13 cellular contexts compared by ENCODE assay signal in the genomic region with DNA sequence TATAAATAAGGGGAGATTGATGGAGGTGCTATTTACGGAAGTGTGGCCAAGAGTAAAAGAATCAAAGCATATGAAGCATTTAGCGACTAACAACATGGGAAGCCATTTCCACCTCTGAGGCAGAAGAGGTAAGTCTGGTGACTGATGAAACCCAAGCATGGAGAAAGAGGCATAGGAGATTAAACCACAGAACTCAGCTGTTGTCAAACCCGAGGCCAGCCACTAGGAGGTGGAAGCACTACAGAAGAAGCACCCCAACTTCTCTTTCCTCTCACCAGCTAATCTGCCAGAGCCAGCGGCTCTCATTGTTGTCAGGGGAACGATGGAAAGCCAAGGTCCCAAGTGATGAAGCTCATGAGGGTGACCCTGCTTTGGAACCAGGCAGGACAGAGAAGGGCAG. TPM values are rescaled to one million over a fixed set of nuclear protein-coding genes. Genes with fewer than 3 reads are reported as not detected.
DNase-seq lines count a peak whose midpoint lies in the region; ATAC-seq and TF ChIP-seq lines count a peak whose summit lies in the region.
"Had no signal": no experiment of that assay in that cellular context is flagged by ENCODE, and none has a peak within 500 bp of the region (broad histone marks: within the 10 kb centered on the region; RNA-seq: fewer than 3 reads in every experiment).

No MANE protein-coding gene starts in this region.

- peak; percentile 16 for TF ChIP-seq CTCF in chondrocyte (IDR thresholded peaks at IDR 0.05)
- TF ChIP-seq CTCF in vagina (IDR thresholded peaks at IDR 0.05), result no peak

- H3K27ac ChIP-seq in vagina, result no peak overlapping the region
- H3K27ac ChIP-seq: thoracic aorta had no signal

- ATAC-seq in GM21381 (IDR thresholded peaks at IDR 0.05; ENCODE audit: unreplicated experiment), result no peak
- no peak for ATAC-seq in HG03432 (IDR thresholded peaks at IDR 0.05; ENCODE audit: unreplicated experiment)
- ATAC-seq: left cardiac atrium had no signal

- no peaks in the 10 kb centered on the region for H3K9me3 ChIP-seq in vagina
- H3K9me3 ChIP-seq: thoracic aorta had no signal

- no peak overlapping the region for H3K27ac Mint-ChIP-seq in chondrocyte (ENCODE audit: unreplicated experiment)

- H3K9me3 Mint-ChIP-seq in chondrocyte (ENCODE audit: low read depth), result no peaks in the 10 kb centered on the region

- TF ChIP-seq POLR2A in vagina (IDR thresholded peaks at IDR 0.05), result no peak

- no peaks in the 10 kb centered on the region for H3K4me1 Mint-ChIP-seq in chondrocyte (ENCODE audit: low read depth)

- H3K36me3 Mint-ChIP-seq in chondrocyte (ENCODE audit: low read depth), result no peaks in the 10 kb centered on the region

- no peak overlapping the region for H3K4me3 ChIP-seq in vagina
- H3K4me3 ChIP-seq: thoracic aorta had no signal

- H3K36me3 ChIP-seq in vagina, result no peaks in the 10 kb centered on the region
- H3K36me3 ChIP-seq: thoracic aorta had no signal

- H3K27me3 Mint-ChIP-seq in chondrocyte (ENCODE audit: low read depth), result peaks cover 4% of the 10 kb centered on the region

- DNase-seq in SIG-M5 treated with dmso at 0.1 percent for 504 hours (lab: John Stamatoyannopoulos, UW; ENCODE audit: unreplicated experiment), result peak; percentile 1
- DNase-seq in SIG-M5 (lab: John Stamatoyannopoulos, UW), result no peak
- DNase-seq in NCI-H146 treated with DMSO at 0.1 percent for 48 hours (lab: John Stamatoyannopoulos, UW; ENCODE audit: unreplicated experiment), result peak; percentile 21
- no peak for DNase-seq in chondrocyte (ENCODE audit: low spot score)
- no peak for DNase-seq in NCI-H510A (lab: John Stamatoyannopoulos, UW)
- DNase-seq in vagina (ENCODE audit: extremely low spot score in 2 of 2), result no peak
- DNase-seq: activated CD8-positive, alpha-beta memory T cell treated with anti-CD3 and anti-CD28 coated beads for 24 hours; activated gamma-delta T cell; left cardiac atrium; Right ventricle myocardium superior had no signal

- intact Hi-C loops in vagina (cut with DNase I), result no loop called here

- H3K27me3 ChIP-seq in vagina, result no peaks in the 10 kb centered on the region

- no peaks in the 10 kb centered on the region for H3K4me1 ChIP-seq in vagina

- no peak overlapping the region for H3K4me3 Mint-ChIP-seq in chondrocyte (ENCODE audit: unreplicated experiment)

RNA-seq across cellular contexts. Expression of a gene that starts 19.6 kb away (rescaled TPM):
- total RNA-seq in chondrocyte (0.27 to 1.2 TPM (median 0.36 TPM) in 3 replicates), vagina (2.2 TPM)
- total RNA-seq: thoracic aorta had no signal

Comparison
In these comparisons a context has a peak if more than half of its experiments do, and no peak if none do; other contexts are left out.
1. DNase-seq: peak in SIG-M5 treated with dmso at 0.1 percent for 504 hours (single experiment) and NCI-H146 treated with DMSO at 0.1 percent for 48 hours (single experiment); none in SIG-M5 (single experiment), chondrocyte (single experiment), NCI-H510A (single experiment) and vagina (0 of 2).